In genomic region chr12:126874427-126875026, GRCh38 we compare ENCODE assay signal across 8 cellular contexts.
A peak's percentile ranks its signal among the peaks of the same experiment; 100 is the strongest.
DNase-seq lines count a peak whose midpoint lies in the region; ATAC-seq lines count a peak whose summit lies in the region.

No MANE protein-coding gene starts in this region.

- DNase-seq in DMS79 treated with DMSO at 0.1 percent for 48 hours (lab: John Stamatoyannopoulos, UW) (peak; percentile 1), DMS79 (lab: John Stamatoyannopoulos, UW) (no peak), NCI-H345 (lab: John Stamatoyannopoulos, UW) (peak; percentile 48), dermis blood vessel endothelial cell (peak; percentile 11), memory B cell (ENCODE audit: low spot score in 2 of 2) (peak; percentile 51 to 53)
- DNase-seq in activated CD4-positive, alpha-beta T cell treated with anti-CD3 and anti-CD28 coated beads, Interleukin-2, amount 10 ng/mL, durations not matched to agents 7 days and 5 days = peak; percentile 52
- peak; percentile 36 to 48 for DNase-seq in stimulated activated CD8-positive, alpha-beta memory T cell treated with anti-CD3 and anti-CD28 coated beads, Interleukin-2, amount 100 ng/mL, for 48 hours (ENCODE audit: low read depth in 2 of 2)

- H3K9me3 Mint-ChIP-seq in activated CD4-positive, alpha-beta T cell treated with anti-CD3 and anti-CD28 coated beads, Interleukin-2, amount 10 ng/mL, durations not matched to agents 7 days and 5 days = no peaks in the 10 kb centered on the region
- no peaks in the 10 kb centered on the region for H3K9me3 Mint-ChIP-seq in memory B cell

- H3K27ac Mint-ChIP-seq in activated CD4-positive, alpha-beta T cell treated with anti-CD3 and anti-CD28 coated beads, Interleukin-2, amount 10 ng/mL, durations not matched to agents 7 days and 5 days = no peak overlapping the region
- H3K27ac Mint-ChIP-seq in memory B cell = no peak overlapping the region

- ATAC-seq in HG02852 (IDR thresholded peaks at IDR 0.05; ENCODE audit: unreplicated experiment) = peak; percentile 78
- peak; percentile 42 for ATAC-seq in memory B cell (ENCODE audit: low read depth)

- H3K4me3 Mint-ChIP-seq in activated CD4-positive, alpha-beta T cell treated with anti-CD3 and anti-CD28 coated beads, Interleukin-2, amount 10 ng/mL, durations not matched to agents 7 days and 5 days = no peak overlapping the region
- H3K4me3 Mint-ChIP-seq in memory B cell = no peak overlapping the region

- CTCF ChIA-PET in activated CD4-positive, alpha-beta T cell treated with anti-CD3 and anti-CD28 coated beads, Interleukin-2, amount 10 ng/mL, durations not matched to agents 7 days and 5 days (lab: Charles Lee) = interaction anchor here (0.6 kb wide), 2 partner anchors 488 to 1742 kb away, joined by 3 read pairs; no protein-coding TSS in a partner anchor

- H3K36me3 Mint-ChIP-seq in activated CD4-positive, alpha-beta T cell treated with anti-CD3 and anti-CD28 coated beads, Interleukin-2, amount 10 ng/mL, durations not matched to agents 7 days and 5 days (ENCODE audit: low read depth) = no peaks in the 10 kb centered on the region
- H3K36me3 Mint-ChIP-seq in memory B cell = no peaks in the 10 kb centered on the region

- H3K4me1 Mint-ChIP-seq in activated CD4-positive, alpha-beta T cell treated with anti-CD3 and anti-CD28 coated beads, Interleukin-2, amount 10 ng/mL, durations not matched to agents 7 days and 5 days = no peaks in the 10 kb centered on the region
- no peaks in the 10 kb centered on the region for H3K4me1 Mint-ChIP-seq in memory B cell

- POLR2A ChIA-PET in activated CD4-positive, alpha-beta T cell treated with anti-CD3 and anti-CD28 coated beads, Interleukin-2, amount 10 ng/mL, durations not matched to agents 7 days and 5 days (lab: Charles Lee) = no interaction called here

- H3K27me3 Mint-ChIP-seq in activated CD4-positive, alpha-beta T cell treated with anti-CD3 and anti-CD28 coated beads, Interleukin-2, amount 10 ng/mL, durations not matched to agents 7 days and 5 days = no peaks in the 10 kb centered on the region
- no peaks in the 10 kb centered on the region for H3K27me3 Mint-ChIP-seq in memory B cell
